In genomic region chr3:58358092-58358491, GRCh38 we compare ENCODE assay signal across 20 cellular contexts. TPM values are rescaled to one million over a fixed set of nuclear protein-coding genes. Genes with fewer than 3 reads are reported as not detected.
DNase-seq lines count a peak whose midpoint lies in the region; ATAC-seq and TF ChIP-seq lines count a peak whose summit lies in the region.
"Had no signal": no experiment of that assay in that cellular context is flagged by ENCODE, and none has a peak within 500 bp of the region (broad histone marks: within the 10 kb centered on the region; RNA-seq: fewer than 3 reads in every experiment).

No MANE protein-coding gene starts in this region.

- H3K9me3 Mint-ChIP-seq in dendritic cell treated with granulocyte-macrophage colony-stimulating factor and Interleukin-4, amounts not matched to agents 40 ng/mL and 50 ng/mL, for 4 days = no peaks in the 10 kb centered on the region
- H3K9me3 Mint-ChIP-seq in stimulated activated naive CD8-positive, alpha-beta T cell treated with anti-CD3 and anti-CD28 coated beads, Interleukin-15, amount 100 ng/mL, for 72 hours = no peaks in the 10 kb centered on the region
- H3K9me3 Mint-ChIP-seq in chondrocyte (ENCODE audit: low read depth) = no peaks in the 10 kb centered on the region
- H3K9me3 Mint-ChIP-seq: CD8-positive, alpha-beta memory T cell had no signal

- ATAC-seq in stimulated activated naive CD8-positive, alpha-beta T cell treated with anti-CD3 and anti-CD28 coated beads, Interleukin-15, amount 100 ng/mL, for 72 hours = peak; percentile 72
- ATAC-seq in HG03469 (IDR thresholded peaks at IDR 0.05; ENCODE audit: unreplicated experiment) = no peak
- ATAC-seq in GM18907 (IDR thresholded peaks at IDR 0.05; ENCODE audit: unreplicated experiment) = no peak
- ATAC-seq: HepG2, right cardiac atrium, SK-N-SH treated with all-trans-retinoic acid at 6 μM for 48 hours had no signal

- no peak overlapping the region for H2AFZ ChIP-seq in OCI-LY1 (ENCODE audit: low read length)

- H3K27ac ChIP-seq in right atrium auricular region = no peak overlapping the region
- H3K27ac ChIP-seq in left ventricle myocardium inferior (replicated peaks) = no peak overlapping the region
- H3K27ac ChIP-seq in OCI-LY1 (ENCODE audit: low read depth, low read length, poor library complexity, severe bottlenecking) = peak overlapping the region; percentile 100
- H3K27ac ChIP-seq: breast epithelium had no signal

- TF ChIP-seq CTCF in right atrium auricular region (IDR thresholded peaks at IDR 0.05) (no peak), left ventricle myocardium inferior (IDR thresholded peaks at IDR 0.05; ENCODE audit: borderline replicate concordance) (no peak), OCI-LY1 (IDR thresholded peaks at IDR 0.05; ENCODE audit: low read length) (peak; percentile 50), chondrocyte (IDR thresholded peaks at IDR 0.05) (no peak)

- H3K4me1 ChIP-seq in right atrium auricular region (peaks cover 0 to 25% of the 10 kb centered on the region in 2 donors), left ventricle myocardium inferior (peaks cover 17% of the 10 kb centered on the region), OCI-LY1 (ENCODE audit: insufficient read depth, low read length, severe bottlenecking) (peaks cover 72% of the 10 kb centered on the region)
- H3K4me1 ChIP-seq: breast epithelium had no signal

- H3K4me2 ChIP-seq in OCI-LY1 (ENCODE audit: low read length) = no peak overlapping the region

- H3K27me3 Mint-ChIP-seq in dendritic cell treated with granulocyte-macrophage colony-stimulating factor and Interleukin-4, amounts not matched to agents 40 ng/mL and 50 ng/mL, for 4 days = no peaks in the 10 kb centered on the region
- no peaks in the 10 kb centered on the region for H3K27me3 Mint-ChIP-seq in stimulated activated naive CD8-positive, alpha-beta T cell treated with anti-CD3 and anti-CD28 coated beads, Interleukin-15, amount 100 ng/mL, for 72 hours
- H3K27me3 Mint-ChIP-seq in chondrocyte (ENCODE audit: low read depth) = no peaks in the 10 kb centered on the region
- H3K27me3 Mint-ChIP-seq: activated naive CD8-positive, alpha-beta T cell; CD8-positive, alpha-beta memory T cell had no signal

- peaks cover 4% of the 10 kb centered on the region for H4K20me1 ChIP-seq in OCI-LY1 (ENCODE audit: insufficient read depth, low read length)

- H3K4me3 ChIP-seq in right atrium auricular region (no peak overlapping the region), left ventricle myocardium inferior (no peak overlapping the region), OCI-LY1 (ENCODE audit: low read depth, low read length, poor library complexity, severe bottlenecking) (no peak overlapping the region)
- H3K4me3 ChIP-seq: breast epithelium had no signal

- H3K4me1 Mint-ChIP-seq in dendritic cell treated with granulocyte-macrophage colony-stimulating factor and Interleukin-4, amounts not matched to agents 40 ng/mL and 50 ng/mL, for 4 days (ENCODE audit: low read depth) = peaks cover 49% of the 10 kb centered on the region
- peaks cover 35% of the 10 kb centered on the region for H3K4me1 Mint-ChIP-seq in stimulated activated naive CD8-positive, alpha-beta T cell treated with anti-CD3 and anti-CD28 coated beads, Interleukin-15, amount 100 ng/mL, for 72 hours
- H3K4me1 Mint-ChIP-seq in chondrocyte (ENCODE audit: low read depth) = peaks cover 13% of the 10 kb centered on the region

- H3K27me3 ChIP-seq in right atrium auricular region (no peaks in the 10 kb centered on the region), left ventricle myocardium inferior (ENCODE audit: low read depth) (no peaks in the 10 kb centered on the region), OCI-LY1 (ENCODE audit: insufficient read depth, low read length) (no peaks in the 10 kb centered on the region)
- H3K27me3 ChIP-seq: breast epithelium had no signal

- no peak overlapping the region for H3K4me3 Mint-ChIP-seq in dendritic cell treated with granulocyte-macrophage colony-stimulating factor and Interleukin-4, amounts not matched to agents 40 ng/mL and 50 ng/mL, for 4 days
- no peak overlapping the region for H3K4me3 Mint-ChIP-seq in stimulated activated naive CD8-positive, alpha-beta T cell treated with anti-CD3 and anti-CD28 coated beads, Interleukin-15, amount 100 ng/mL, for 72 hours
- H3K4me3 Mint-ChIP-seq in chondrocyte (ENCODE audit: unreplicated experiment) = no peak overlapping the region
- H3K4me3 Mint-ChIP-seq: activated naive CD8-positive, alpha-beta T cell; CD8-positive, alpha-beta memory T cell had no signal

- H3K36me3 ChIP-seq in right atrium auricular region (no peaks in the 10 kb centered on the region), left ventricle myocardium inferior (no peaks in the 10 kb centered on the region), OCI-LY1 (ENCODE audit: insufficient read depth, low read length) (peaks cover 58% of the 10 kb centered on the region)
- H3K36me3 ChIP-seq: breast epithelium had no signal

- DNase-seq in right atrium auricular region (ENCODE audit: low spot score) (peak; percentile 7), left ventricle myocardium inferior (no peak), chondrocyte (ENCODE audit: low spot score) (no peak)
- no peak for DNase-seq in stimulated activated naive CD8-positive, alpha-beta T cell treated with anti-CD3 and anti-CD28 coated beads, Interleukin-15, amount 100 ng/mL, for 72 hours
- DNase-seq: CD8-positive, alpha-beta memory T cell; erythroblast; midbrain; MM.1S; NCI-H1930; right cardiac atrium; RPMI8226; substantia nigra had no signal

- H3F3A ChIP-seq in OCI-LY1 (ENCODE audit: insufficient read depth, low read length) = no peaks in the 10 kb centered on the region

- no peak overlapping the region; the same call in 1 of the 2 replicates for H3K9ac ChIP-seq in OCI-LY1 (ENCODE audit: low read length)

- no peaks in the 10 kb centered on the region for H3K9me2 ChIP-seq in OCI-LY1 (ENCODE audit: low read depth, low read length)

- no peaks in the 10 kb centered on the region for H3K9me3 ChIP-seq in right atrium auricular region
- no peaks in the 10 kb centered on the region for H3K9me3 ChIP-seq in left ventricle myocardium inferior (replicated peaks)
- H3K9me3 ChIP-seq in OCI-LY1 (ENCODE audit: low read length) = no peaks in the 10 kb centered on the region
- H3K9me3 ChIP-seq: breast epithelium had no signal

- H3K27ac Mint-ChIP-seq in dendritic cell treated with granulocyte-macrophage colony-stimulating factor and Interleukin-4, amounts not matched to agents 40 ng/mL and 50 ng/mL, for 4 days = peak overlapping the region; percentile 90
- no peak overlapping the region for H3K27ac Mint-ChIP-seq in stimulated activated naive CD8-positive, alpha-beta T cell treated with anti-CD3 and anti-CD28 coated beads, Interleukin-15, amount 100 ng/mL, for 72 hours
- H3K27ac Mint-ChIP-seq in chondrocyte (ENCODE audit: unreplicated experiment) = no peak overlapping the region

- peaks cover 90% of the 10 kb centered on the region for H3K79me2 ChIP-seq in OCI-LY1 (ENCODE audit: insufficient read depth, low read length)

- intact Hi-C loops in left ventricle myocardium inferior (cut with micrococcal nuclease) = no loop called here
- intact Hi-C loops in dendritic cell treated with granulocyte-macrophage colony-stimulating factor and Interleukin-4, amounts not matched to agents 40 ng/mL and 50 ng/mL, for 4 days (cut with micrococcal nuclease) = no loop called here

- no peaks in the 10 kb centered on the region for H3K36me3 Mint-ChIP-seq in dendritic cell treated with granulocyte-macrophage colony-stimulating factor and Interleukin-4, amounts not matched to agents 40 ng/mL and 50 ng/mL, for 4 days (ENCODE audit: low read depth)
- no peaks in the 10 kb centered on the region for H3K36me3 Mint-ChIP-seq in chondrocyte (ENCODE audit: low read depth)
- H3K36me3 Mint-ChIP-seq: CD8-positive, alpha-beta memory T cell had no signal

RNA-seq across cellular contexts. Expression of gene PXK, which starts 25.4 kb away (rescaled TPM):
- total RNA-seq in right atrium auricular region (10 to 100 TPM; 18.3 to 22.5 TPM), left ventricle myocardium inferior (9.2 TPM), chondrocyte (30.2 to 32.0 TPM (median 31.4 TPM) in 3 replicates)

RNA-seq across cellular contexts. Expression of gene HTD2, which starts 51.8 kb away (rescaled TPM):
- total RNA-seq in right atrium auricular region (10 to 100 TPM; 12.1 to 14.7 TPM), left ventricle myocardium inferior (13.0 TPM), chondrocyte (5.0 to 10.9 TPM (median 7.2 TPM) in 3 replicates)

RNA-seq across cellular contexts. Expression of gene RPP14, which starts 52.0 kb away (rescaled TPM):
- 10 to 100 TPM in 1 of 2 donors, 1 to 10 TPM in 1; 10.0 to 10.9 TPM for total RNA-seq in right atrium auricular region
- total RNA-seq in left ventricle myocardium inferior = 22.7 TPM
- total RNA-seq in chondrocyte = 11.2 to 16.0 TPM (median 14.2 TPM) in 3 replicates
